Comparison of ENCODE assay signal across 8 cellular contexts in the genomic region with DNA sequence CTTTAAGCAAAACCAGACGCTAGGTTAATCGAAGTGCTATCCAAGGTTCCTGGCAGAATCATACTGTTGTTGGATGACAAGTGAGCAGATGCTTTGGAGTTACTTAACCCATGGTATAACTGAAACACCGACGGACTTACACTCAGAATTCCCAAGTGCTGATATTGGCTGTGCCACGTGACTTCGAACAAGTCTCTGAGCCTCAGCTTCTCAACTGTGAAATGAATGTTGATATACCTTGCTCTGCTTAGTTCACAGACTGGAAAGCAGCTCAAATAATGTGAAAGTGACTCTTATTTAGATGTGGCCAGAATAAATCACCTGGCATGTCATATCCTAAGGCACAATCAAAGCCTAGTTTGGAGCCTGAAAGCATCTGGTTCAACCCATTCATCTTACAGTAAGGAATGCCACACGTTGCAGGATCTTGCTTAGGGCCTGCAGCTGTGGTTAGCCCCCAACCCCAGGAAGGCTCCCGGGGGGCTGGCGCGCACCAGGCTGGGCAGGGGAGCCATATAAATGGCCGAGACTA. TPM values are rescaled to one million over a fixed set of nuclear protein-coding genes. Genes with fewer than 3 reads are reported as not detected.
DNase-seq lines count a peak whose midpoint lies in the region; ATAC-seq and TF ChIP-seq lines count a peak whose summit lies in the region.

No MANE protein-coding gene starts in this region.

- H3K36me3 ChIP-seq in GM06990 (ENCODE audit: control insufficient read depth, insufficient read depth, low read length), result peaks cover 3% of the 10 kb centered on the region
- H3K36me3 ChIP-seq in Panc1 (ENCODE audit: control insufficient read depth, insufficient read depth, low read length), result peaks cover 13% of the 10 kb centered on the region
- H3K36me3 ChIP-seq in esophagus muscularis mucosa, result peaks cover 0 to 32% (median 18%) of the 10 kb centered on the region in 4 donors

- H3K4me3 Mint-ChIP-seq in progenitor cell of endocrine pancreas (ENCODE audit: low read depth), result peak overlapping the region; percentile 91

- POLR2A ChIA-PET in Panc1 (lab: Charles Lee), result no interaction called here

- in situ Hi-C loops in Panc1 (cut with HindIII; ENCODE audit: low pct_unique_long_range_greater_than_20kb, low sequenced_read_pairs), result no loop called here

- no peak for TF ChIP-seq CTCF in GM06990 (IDR thresholded peaks at IDR 0.05; ENCODE audit: insufficient read depth, low read length, poor library complexity, severe bottlenecking)
- no peak for TF ChIP-seq CTCF in Panc1 (IDR thresholded peaks at IDR 0.05)
- TF ChIP-seq CTCF in esophagus muscularis mucosa (IDR thresholded peaks at IDR 0.05), result no peak
- TF ChIP-seq CTCF in progenitor cell of endocrine pancreas (IDR thresholded peaks at IDR 0.05; ENCODE audit: unreplicated experiment), result no peak

- H3K27ac Mint-ChIP-seq in progenitor cell of endocrine pancreas, result peak overlapping the region; percentile 90

- no peaks in the 10 kb centered on the region for H3K27me3 Mint-ChIP-seq in progenitor cell of endocrine pancreas

- H3K36me3 Mint-ChIP-seq in progenitor cell of endocrine pancreas (ENCODE audit: insufficient read depth), result peaks cover 5% of the 10 kb centered on the region

- H3K9me3 Mint-ChIP-seq in progenitor cell of endocrine pancreas (ENCODE audit: low read depth), result no peaks in the 10 kb centered on the region

- H3K4me1 Mint-ChIP-seq in progenitor cell of endocrine pancreas (ENCODE audit: low read depth), result peaks cover 16% of the 10 kb centered on the region

- H3K27ac ChIP-seq in Panc1 (ENCODE audit: low read length) (peak overlapping the region; percentile 94), esophagus muscularis mucosa (replicated peaks in 1 of 4) (peak overlapping the region; percentile 72 to 82 (median 77))

- H3K4me3 ChIP-seq in GM06990 (replicated peaks; ENCODE audit: low read depth, low read length), result peak overlapping the region; percentile 96
- peak overlapping the region; percentile 87 to 96 for H3K4me3 ChIP-seq in Panc1 (ENCODE audit: low read depth in 2 of 2, low read length in 2 of 2)
- H3K4me3 ChIP-seq in esophagus muscularis mucosa, result peak overlapping the region; percentile 75 to 90 (median 84)

- WGBS in esophagus muscularis mucosa, result 11% methylated on average over 11 of the region's 11 CpGs

- H3K27me3 ChIP-seq in GM06990 (replicated peaks; ENCODE audit: control insufficient read depth, insufficient read depth, low read length) (no peaks in the 10 kb centered on the region), Panc1 (ENCODE audit: control insufficient read depth, insufficient read depth, low read length) (no peaks in the 10 kb centered on the region), esophagus muscularis mucosa (peaks cover 0 to 5% (median 0%) of the 10 kb centered on the region in 4 donors)

- BruUV-seq in Panc1 (replicated peaks; lab: Mats Ljungman, UMichigan), result no TSS peak

- no peak for DNase-seq in GM06990 (ENCODE audit: extremely low read depth, insufficient read length)
- no peak for DNase-seq in Panc1 (ENCODE audit: low read depth, low spot score)
- DNase-seq in esophagus muscularis mucosa (ENCODE audit: extremely low spot score), result no peak
- no peak for DNase-seq in progenitor cell of endocrine pancreas (ENCODE audit: low spot score, unreplicated experiment)
- no peak for DNase-seq in NCI-H1694 (lab: John Stamatoyannopoulos, UW)

- CTCF ChIA-PET in Panc1 (lab: Charles Lee), result no interaction called here

- H3K9me3 ChIP-seq in Panc1 (ENCODE audit: control insufficient read depth, insufficient read depth, low read depth, low read length) (no peaks in the 10 kb centered on the region), esophagus muscularis mucosa (no peaks in the 10 kb centered on the region)

- TF ChIP-seq EP300 in esophagus muscularis mucosa (IDR thresholded peaks at IDR 0.05), result no peak

- ATAC-seq in Panc1 (no peak), HG02885 (IDR thresholded peaks at IDR 0.05; ENCODE audit: poor library complexity, unreplicated experiment) (no peak), GM19397 (IDR thresholded peaks at IDR 0.05; ENCODE audit: unreplicated experiment) (no peak), GM21529 (IDR thresholded peaks at IDR 0.05; ENCODE audit: unreplicated experiment) (no peak)

- H3K4me1 ChIP-seq in Panc1 (ENCODE audit: control insufficient read depth, insufficient read depth, low read length), result peaks cover 17% of the 10 kb centered on the region
- peaks cover 23 to 39% (median 37%) of the 10 kb centered on the region in 4 donors for H3K4me1 ChIP-seq in esophagus muscularis mucosa

- intact Hi-C loops in Panc1 (cut with micrococcal nuclease; ENCODE audit: unreplicated experiment) (no loop called here), esophagus muscularis mucosa (cut with DNase I) (no loop called here)

- no peak for TF ChIP-seq POLR2A in esophagus muscularis mucosa (IDR thresholded peaks at IDR 0.05; ENCODE audit: low read depth)

RNA-seq across cellular contexts. Expression of a gene that starts 0.8 kb away (rescaled TPM):
- 29.5 TPM for total RNA-seq in Panc1 (2021; ENCODE audit: unreplicated experiment)
- 14.0 TPM for polyA plus RNA-seq in Panc1 (2012; ENCODE audit: insufficient read length)
- total RNA-seq in esophagus muscularis mucosa, result 10 to 100 TPM; 14.1 to 20.4 (median 17.3) TPM
- total RNA-seq in progenitor cell of endocrine pancreas, result 21.9 and 24.2 TPM in 2 replicates

RNA-seq across cellular contexts. Expression of a gene that starts 3.6 kb away (rescaled TPM):
- total RNA-seq in Panc1 (2021; ENCODE audit: unreplicated experiment), result 61.5 TPM
- polyA plus RNA-seq in Panc1 (2012; ENCODE audit: insufficient read length), result 46.9 TPM
- total RNA-seq in esophagus muscularis mucosa, result 10 to 100 TPM in 3 of 4 donors, 1 to 10 TPM in 1; 8.7 to 31.4 (median 17.2) TPM
- total RNA-seq in progenitor cell of endocrine pancreas, result 48.9 and 57.1 TPM in 2 replicates
